8 cellular contexts compared by ENCODE assay signal in genomic region chr15:70526221-70526973, GRCh38.
DNase-seq lines count a peak whose midpoint lies in the region; ATAC-seq and TF ChIP-seq lines count a peak whose summit lies in the region.

No MANE protein-coding gene starts in this region.

- no peak for TF ChIP-seq POLR2A in erythroblast (IDR thresholded peaks at IDR 0.05; ENCODE audit: low read length)

- H3K27me3 ChIP-seq in muscle layer of colon (ENCODE audit: control insufficient read depth in 1 of 2, insufficient read depth in 2 of 2, low read length in 2 of 2), result no peaks in the 10 kb centered on the region

- H3K27ac ChIP-seq in muscle layer of colon (ENCODE audit: low read depth, low read length), result no peak overlapping the region

- H3K4me1 ChIP-seq in muscle layer of colon (ENCODE audit: insufficient read depth, low read length), result no peaks in the 10 kb centered on the region

- DNase-seq in GM13977 (ENCODE audit: low spot score) (peak; percentile 34), NCI-H1930 (lab: John Stamatoyannopoulos, UW) (peak; percentile 90 to 91), globus pallidus (ENCODE audit: low spot score) (no peak), erythroblast (lab: John Stamatoyannopoulos, UW) (no peak)
- peak; percentile 54 for DNase-seq in activated CD8-positive, alpha-beta memory T cell treated with anti-CD3 and anti-CD28 coated beads, Interleukin-2, amount 50 U/mL, for 48 hours
- DNase-seq in central memory CD4-positive, alpha-beta T cell, result no peak

- no peak overlapping the region for H3K9ac ChIP-seq in muscle layer of colon (ENCODE audit: low read length)

- peak overlapping the region; percentile 8 to 30 for H3K4me3 ChIP-seq in muscle layer of colon (ENCODE audit: low read depth in 1 of 2, low read length in 2 of 2)

- in situ Hi-C loops in GM13977 (cut with MboI; ENCODE audit: low pct_unique_long_range_greater_than_20kb, low sequenced_read_pairs, unreplicated experiment), result no loop called here

- H3K36me3 ChIP-seq in muscle layer of colon (ENCODE audit: insufficient read depth, low read length), result no peaks in the 10 kb centered on the region

- TF ChIP-seq CTCF in GM13977 (IDR thresholded peaks at IDR 0.05; ENCODE audit: extremely low read depth, insufficient read depth, missing control alignments), result no peak

- no peak for ATAC-seq in HG02938 (IDR thresholded peaks at IDR 0.05; ENCODE audit: unreplicated experiment)

- H3K9me3 ChIP-seq in muscle layer of colon (ENCODE audit: low read length), result no peaks in the 10 kb centered on the region

Comparison
In these comparisons a context has a peak if more than half of its experiments do, and no peak if none do; other contexts are left out.
1. DNase-seq: peak in GM13977 (single experiment), NCI-H1930 (2 of 2) and activated CD8-positive, alpha-beta memory T cell treated with anti-CD3 and anti-CD28 coated beads, Interleukin-2, amount 50 U/mL, for 48 hours (single experiment); none in globus pallidus (single experiment), central memory CD4-positive, alpha-beta T cell (single experiment) and erythroblast (0 of 2).